12 cellular contexts compared by ENCODE assay signal in genomic region chrX:7159132-7159861, GRCh38. TPM values are rescaled to one million over a fixed set of nuclear protein-coding genes. Genes with fewer than 3 reads are reported as not detected.
DNase-seq lines count a peak whose midpoint lies in the region; ATAC-seq and TF ChIP-seq lines count a peak whose summit lies in the region.
"Had no signal": no experiment of that assay in that cellular context is flagged by ENCODE, and none has a peak within 500 bp of the region (broad histone marks: within the 10 kb centered on the region; RNA-seq: fewer than 3 reads in every experiment).

No MANE protein-coding gene starts in this region.

- H2AFZ ChIP-seq in GM23338 = no peak overlapping the region

- H3K9ac ChIP-seq in endodermal cell (ENCODE audit: extremely low read depth, low read length, poor library complexity, severe bottlenecking) = no peak overlapping the region
- H3K9ac ChIP-seq: SK-N-SH had no signal

- H3K36me3 Mint-ChIP-seq in GM23338 (ENCODE audit: low read depth) = no peaks in the 10 kb centered on the region
- no peaks in the 10 kb centered on the region for H3K36me3 Mint-ChIP-seq in endodermal cell (ENCODE audit: low read depth)

- H3K4me2 ChIP-seq in GM23338 = peak overlapping the region; percentile 60
- H3K4me2 ChIP-seq: SK-N-SH had no signal

- H3K27me3 Mint-ChIP-seq in GM23338 (ENCODE audit: insufficient read depth, low read depth, poor library complexity) (no peaks in the 10 kb centered on the region), endodermal cell (ENCODE audit: insufficient read depth) (peaks cover 1% of the 10 kb centered on the region)

- H3K4me1 Mint-ChIP-seq in GM23338 (peaks cover 22% of the 10 kb centered on the region), endodermal cell (peaks cover 10% of the 10 kb centered on the region)
- H3K4me1 Mint-ChIP-seq: nephron had no signal

- H3K36me3 ChIP-seq in GM23338 (ENCODE audit: insufficient read depth) (no peaks in the 10 kb centered on the region), prostate gland (no peaks in the 10 kb centered on the region), endodermal cell (ENCODE audit: control insufficient read depth, insufficient read depth, low read length) (no peaks in the 10 kb centered on the region)
- H3K36me3 ChIP-seq: thoracic aorta had no signal

- H3K9me3 Mint-ChIP-seq in GM23338 (no peaks in the 10 kb centered on the region), endodermal cell (no peaks in the 10 kb centered on the region)
- H3K9me3 Mint-ChIP-seq: nephron had no signal

- H3K79me2 ChIP-seq in GM23338 (replicated peaks; ENCODE audit: insufficient read depth) = no peaks in the 10 kb centered on the region

- H3K4me3 Mint-ChIP-seq in GM23338 = no peak overlapping the region
- H3K4me3 Mint-ChIP-seq in endodermal cell = no peak overlapping the region
- H3K4me3 Mint-ChIP-seq: nephron had no signal

- H3K27ac ChIP-seq in GM23338 (ENCODE audit: low read depth) (no peak overlapping the region), prostate gland (no peak overlapping the region), caudate nucleus (ENCODE audit: low read depth, low read length) (no peak overlapping the region), endodermal cell (ENCODE audit: low read depth, low read length) (no peak overlapping the region)
- H3K27ac ChIP-seq: thoracic aorta had no signal

- WGBS in prostate gland = 55% methylated on average over 7 of the region's 7 CpGs
- WGBS in endodermal cell (ENCODE audit: insufficient coverage in 1 of 2, insufficient read length in 1 of 2), 2 experiments = 75 to 80% methylated on average over 4 to 6 of the region's 7 CpGs

- H3K9me2 ChIP-seq in GM23338 (ENCODE audit: insufficient read depth) = no peaks in the 10 kb centered on the region
- H3K9me2 ChIP-seq: SK-N-SH had no signal

- no peak for ATAC-seq in GM23338
- ATAC-seq in esophagus mucosa = peak; percentile 98

- H3K9me3 ChIP-seq in prostate gland (no peaks in the 10 kb centered on the region), endodermal cell (ENCODE audit: control insufficient read depth, low read length) (no peaks in the 10 kb centered on the region)
- H3K9me3 ChIP-seq: SK-N-SH, thoracic aorta had no signal

- no peak overlapping the region for H3K27ac Mint-ChIP-seq in GM23338
- no peak overlapping the region for H3K27ac Mint-ChIP-seq in endodermal cell
- H3K27ac Mint-ChIP-seq: nephron had no signal

- H4K20me1 ChIP-seq in GM23338 (replicated peaks; ENCODE audit: insufficient read depth) = no peaks in the 10 kb centered on the region

- DNase-seq in GM23338 (ENCODE audit: low spot score) = no peak
- peak; percentile 55 for DNase-seq in NCI-H460 (ENCODE audit: extremely low read depth, low read depth)
- DNase-seq in prostate gland (ENCODE audit: low spot score) = peak; percentile 34
- no peak for DNase-seq in caudate nucleus (lab: John Stamatoyannopoulos, UW)
- no peak for DNase-seq in endodermal cell
- no peak for DNase-seq in NCI-H2171 (lab: John Stamatoyannopoulos, UW)
- DNase-seq: kidney glomerular epithelial cell, NCI-H1048, SK-N-SH had no signal

- H3K27me3 ChIP-seq in GM23338 (ENCODE audit: insufficient read depth) (no peaks in the 10 kb centered on the region), prostate gland (replicated peaks; ENCODE audit: insufficient read depth) (no peaks in the 10 kb centered on the region), endodermal cell (ENCODE audit: control insufficient read depth, insufficient read depth, low read length, poor library complexity, severe bottlenecking) (no peaks in the 10 kb centered on the region)

- no peaks in the 10 kb centered on the region for H3F3A ChIP-seq in GM23338 (replicated peaks; ENCODE audit: low read depth)

- peaks cover 17% of the 10 kb centered on the region; the same call in 1 of the 2 replicates for H3K4me1 ChIP-seq in GM23338 (ENCODE audit: insufficient read depth)
- H3K4me1 ChIP-seq in prostate gland (replicated peaks) = no peaks in the 10 kb centered on the region
- no peaks in the 10 kb centered on the region for H3K4me1 ChIP-seq in endodermal cell (ENCODE audit: control insufficient read depth, insufficient read depth, low read length)

- no peak for TF ChIP-seq POLR2A in prostate gland (IDR thresholded peaks at IDR 0.05)

- intact Hi-C loops in prostate gland (cut with DNase I) = no loop called here

- TF ChIP-seq CTCF in GM23338 (conservative IDR thresholded peaks at IDR 0.05; ENCODE audit: low read depth in 2 of 2) (no peak), prostate gland (IDR thresholded peaks at IDR 0.05) (no peak), endodermal cell (conservative IDR thresholded peaks at IDR 0.05) (no peak)

- H3K4me3 ChIP-seq in GM23338 (no peak overlapping the region), prostate gland (no peak overlapping the region), endodermal cell (ENCODE audit: low read length) (no peak overlapping the region)
- H3K4me3 ChIP-seq: thoracic aorta had no signal

TF ChIP-seq in GM23338, 12 proteins besides CTCF, POLR2A, EP300 and RAD21 (continues in another document):
- TF ChIP-seq ETS1 (IDR thresholded peaks at IDR 0.05) (no peak), POLR2AphosphoS5 (IDR thresholded peaks at IDR 0.05; ENCODE audit: low read depth) (no peak), REST (IDR thresholded peaks at IDR 0.05; ENCODE audit: unreplicated experiment) (no peak), JUNB (IDR thresholded peaks at IDR 0.05; ENCODE audit: unreplicated experiment) (no peak)

RNA-seq across cellular contexts. Expression of gene PUDP, which starts 11.3 kb away (rescaled TPM):
- 21.9 and 22.4 TPM in 2 replicates for total RNA-seq in GM23338 (2014; rRNA removed; shearing (Covaris generic))
- polyA plus RNA-seq in GM23338 (2016; fragmentation: Nextera tagmentation; extraction: Ambion mirVana) = 16.1 and 17.2 TPM in 2 replicates
- total RNA-seq in NCI-H460 (2014; rRNA removed; shearing (Covaris generic)) = 8.2 and 9.8 TPM in 2 replicates
- polyA plus RNA-seq in NCI-H460 (2014; cell fraction: nucleus; rRNA removed) = 5.3 and 28.9 TPM in 2 replicates
- total RNA-seq in esophagus mucosa (13.9 TPM), prostate gland (10 to 100 TPM; 14.8 to 17.6 TPM), endodermal cell (10 to 100 TPM; 19.4 to 37.2 TPM)
- 22.9 TPM for polyA plus RNA-seq in endodermal cell (2013, experiment 1 of 2)
- polyA plus RNA-seq in endodermal cell (2013, experiment 2 of 2) = 21.0 TPM

RNA-seq across cellular contexts. Expression of gene STS, which starts 11.8 kb away (rescaled TPM):
- total RNA-seq in GM23338 (2014; rRNA removed; shearing (Covaris generic)) = 1.4 and 1.7 TPM in 2 replicates
- polyA plus RNA-seq in GM23338 (2016; fragmentation: Nextera tagmentation; extraction: Ambion mirVana) = 0.44 and 0.47 TPM in 2 replicates
- 1.5 and 1.9 TPM in 2 replicates for total RNA-seq in NCI-H460 (2014; rRNA removed; shearing (Covaris generic))
- 0.33 and 1.1 TPM in 2 replicates for polyA plus RNA-seq in NCI-H460 (2014; cell fraction: nucleus; rRNA removed)
- total RNA-seq in esophagus mucosa (1.6 TPM), prostate gland (1 to 10 TPM; 9.8 to 10.0 TPM), endodermal cell (1 to 10 TPM; 2.1 to 6.6 TPM)
- polyA plus RNA-seq in endodermal cell (2013, experiment 1 of 2) = 1.4 TPM
- polyA plus RNA-seq in endodermal cell (2013, experiment 2 of 2) = 1.7 TPM

Comparison
In these comparisons a context has a peak if more than half of its experiments do, and no peak if none do; other contexts are left out.
1. DNase-seq: peak in NCI-H460 (single experiment) and prostate gland (single experiment); none in GM23338 (single experiment), caudate nucleus (0 of 61), endodermal cell (single experiment) and NCI-H2171 (single experiment).